ENCODE assay signal across 8 cellular contexts in genomic region chr4:173420324-173420752, GRCh38. TPM values are rescaled to one million over a fixed set of nuclear protein-coding genes. Genes with fewer than 3 reads are reported as not detected.
A peak's percentile ranks its signal among the peaks of the same experiment; 100 is the strongest.
DNase-seq lines count a peak whose midpoint lies in the region; ATAC-seq, FAIRE-seq and TF ChIP-seq lines count a peak whose summit lies in the region.

No MANE protein-coding gene starts in this region.

- intact Hi-C loops in sciatic nerve (cut with DNase I), result no loop called here

- H3K27ac Mint-ChIP-seq in osteocyte (ENCODE audit: unreplicated experiment), result no peak overlapping the region
- H3K27ac Mint-ChIP-seq in activated CD4-positive, alpha-beta memory T cell treated with anti-CD3 and anti-CD28 coated beads, Interleukin-2, amount 10 ng/mL, durations not matched to agents 7 days and 5 days, result no peak overlapping the region

- H3K9ac ChIP-seq in OCI-LY3 (ENCODE audit: low read length), result no peak overlapping the region

- H3K9me3 ChIP-seq in OCI-LY3 (ENCODE audit: insufficient read depth, low read length), result no peaks in the 10 kb centered on the region

- peaks cover 4% of the 10 kb centered on the region for H3K4me1 Mint-ChIP-seq in osteocyte (ENCODE audit: unreplicated experiment)
- peaks cover 11% of the 10 kb centered on the region for H3K4me1 Mint-ChIP-seq in activated CD4-positive, alpha-beta memory T cell treated with anti-CD3 and anti-CD28 coated beads, Interleukin-2, amount 10 ng/mL, durations not matched to agents 7 days and 5 days

- DNase-seq in osteocyte (ENCODE audit: extremely low spot score, unreplicated experiment) (no peak), sciatic nerve (ENCODE audit: low spot score) (no peak)
- DNase-seq in activated CD4-positive, alpha-beta memory T cell treated with anti-CD3 and anti-CD28 coated beads, Interleukin-2, amount 10 ng/mL, durations not matched to agents 7 days and 5 days, result no peak

- no peaks in the 10 kb centered on the region for H3K9me3 Mint-ChIP-seq in osteocyte (ENCODE audit: unreplicated experiment)
- H3K9me3 Mint-ChIP-seq in activated CD4-positive, alpha-beta memory T cell treated with anti-CD3 and anti-CD28 coated beads, Interleukin-2, amount 10 ng/mL, durations not matched to agents 7 days and 5 days, result no peaks in the 10 kb centered on the region

- TF ChIP-seq CTCF in OCI-LY3 (IDR thresholded peaks at IDR 0.05; ENCODE audit: low read depth, low read length) (peak; percentile 71), osteocyte (IDR thresholded peaks at IDR 0.05) (peak; percentile 61)

- H3K4me2 ChIP-seq in OCI-LY3 (ENCODE audit: low read length), result no peak overlapping the region

- H3K27ac ChIP-seq in OCI-LY3 (ENCODE audit: low read length), result no peak overlapping the region

- H3K79me2 ChIP-seq in OCI-LY3 (ENCODE audit: low read length), result no peaks in the 10 kb centered on the region

- POLR2A ChIA-PET in activated CD4-positive, alpha-beta memory T cell treated with anti-CD3 and anti-CD28 coated beads, Interleukin-2, amount 10 ng/mL, durations not matched to agents 7 days and 5 days (lab: Charles Lee), result interaction anchor here (1.2 to 4.7 kb wide), 4 partner anchors 74 to 87 kb away, joined by 4 to 20 read pairs (median 5); partner anchors contain the start of gene HMGB2

- FAIRE-seq in G401.6 (lab: Jason Lieb, UNC) (peak; percentile 82), endometrium (lab: Jason Lieb, UNC) (peak; percentile 90)

- CTCF ChIA-PET in activated CD4-positive, alpha-beta memory T cell treated with anti-CD3 and anti-CD28 coated beads, Interleukin-2, amount 10 ng/mL, durations not matched to agents 7 days and 5 days (lab: Charles Lee), result interaction anchor here (0.7 to 13.1 kb wide), 43 partner anchors 9 to 410 kb away, joined by 3 to 150 read pairs (median 4); partner anchors contain the start of gene SAP30

- H4K20me1 ChIP-seq in OCI-LY3 (ENCODE audit: insufficient read depth, low read length), result no peaks in the 10 kb centered on the region

- ATAC-seq in HG02610 (IDR thresholded peaks at IDR 0.05; ENCODE audit: unreplicated experiment) (peak; percentile 44), HG02759 (IDR thresholded peaks at IDR 0.05; ENCODE audit: unreplicated experiment) (no peak), sciatic nerve (no peak)

- H3K4me3 ChIP-seq in OCI-LY3 (ENCODE audit: low read length), result no peak overlapping the region

- no peaks in the 10 kb centered on the region for H3K27me3 Mint-ChIP-seq in osteocyte (ENCODE audit: unreplicated experiment)
- no peaks in the 10 kb centered on the region for H3K27me3 Mint-ChIP-seq in activated CD4-positive, alpha-beta memory T cell treated with anti-CD3 and anti-CD28 coated beads, Interleukin-2, amount 10 ng/mL, durations not matched to agents 7 days and 5 days

- no peaks in the 10 kb centered on the region for H3K27me3 ChIP-seq in OCI-LY3 (ENCODE audit: low read depth, low read length)

- H3K4me1 ChIP-seq in OCI-LY3 (ENCODE audit: low read length), result peaks cover 8% of the 10 kb centered on the region

- H3K36me3 ChIP-seq in OCI-LY3 (replicated peaks; ENCODE audit: low read depth, low read length), result no peaks in the 10 kb centered on the region

- peaks cover 8% of the 10 kb centered on the region for H3K36me3 Mint-ChIP-seq in osteocyte (ENCODE audit: unreplicated experiment)
- H3K36me3 Mint-ChIP-seq in activated CD4-positive, alpha-beta memory T cell treated with anti-CD3 and anti-CD28 coated beads, Interleukin-2, amount 10 ng/mL, durations not matched to agents 7 days and 5 days (ENCODE audit: low read depth), result no peaks in the 10 kb centered on the region

- no peak overlapping the region for H2AFZ ChIP-seq in OCI-LY3 (ENCODE audit: low read depth, low read length)

- no peak overlapping the region for H3K4me3 Mint-ChIP-seq in osteocyte (ENCODE audit: unreplicated experiment)
- no peak overlapping the region for H3K4me3 Mint-ChIP-seq in activated CD4-positive, alpha-beta memory T cell treated with anti-CD3 and anti-CD28 coated beads, Interleukin-2, amount 10 ng/mL, durations not matched to agents 7 days and 5 days

RNA-seq across cellular contexts. Expression of gene SCRG1, which starts 21.4 kb away (rescaled TPM):
- total RNA-seq in osteocyte, result 2.2 and 2.6 TPM in 2 replicates
- total RNA-seq in sciatic nerve, result 1.5 TPM
- total RNA-seq in activated CD4-positive, alpha-beta memory T cell treated with anti-CD3 and anti-CD28 coated beads, Interleukin-2, amount 10 ng/mL, durations not matched to agents 7 days and 5 days, result not detected

RNA-seq across cellular contexts. Expression of gene SAP30, which starts 49.6 kb away (rescaled TPM):
- 21.8 and 22.8 TPM in 2 replicates for total RNA-seq in osteocyte
- 15.4 TPM for total RNA-seq in sciatic nerve
- 10 to 100 TPM; 27.5 to 29.7 TPM for total RNA-seq in activated CD4-positive, alpha-beta memory T cell treated with anti-CD3 and anti-CD28 coated beads, Interleukin-2, amount 10 ng/mL, durations not matched to agents 7 days and 5 days
